In genomic region chr13:80235131-80235530, GRCh38 we compare ENCODE assay signal across 8 cellular contexts.
A peak's percentile ranks its signal among the peaks of the same experiment; 100 is the strongest.
DNase-seq lines count a peak whose midpoint lies in the region; ATAC-seq and TF ChIP-seq lines count a peak whose summit lies in the region.

No MANE protein-coding gene starts in this region.

- POLR2A ChIA-PET in HEK293 (lab: Yijun Ruan, JAX) = interaction anchor here (1.2 kb wide), 1 partner anchor 106 kb away, joined by 4 read pairs; the partner anchor contains the start of gene SPRY2

- no peak overlapping the region for H3K4me3 ChIP-seq in HEK293 (ENCODE audit: low read depth, low read length)

- no peaks in the 10 kb centered on the region for H3K4me1 Mint-ChIP-seq in T-helper 2 cell treated with Interferon-gamma antibody and Interleukin-4, amounts not matched to agents 5 μg/mL and 100 μg/mL, for 36 hours (ENCODE audit: low read depth)

- no peaks in the 10 kb centered on the region for H3K36me3 ChIP-seq in HEK293 (ENCODE audit: control insufficient read depth in 2 of 2, insufficient read depth in 1 of 2, low read length in 2 of 2)

- no peaks in the 10 kb centered on the region for H3K27me3 Mint-ChIP-seq in T-helper 2 cell treated with Interferon-gamma antibody and Interleukin-4, amounts not matched to agents 5 μg/mL and 100 μg/mL, for 36 hours (ENCODE audit: low read depth)

- no peak for TF ChIP-seq CTCF in HEK293 (tag by site-specific recombination; IDR thresholded peaks at IDR 0.05)

- H3K9me3 ChIP-seq in HEK293 (ENCODE audit: control insufficient read depth, insufficient read depth, low read depth, low read length) = no peaks in the 10 kb centered on the region

- no peaks in the 10 kb centered on the region for H3K36me3 Mint-ChIP-seq in T-helper 2 cell treated with Interferon-gamma antibody and Interleukin-4, amounts not matched to agents 5 μg/mL and 100 μg/mL, for 36 hours (ENCODE audit: low read depth)

- H3K4me1 ChIP-seq in HEK293 (ENCODE audit: control insufficient read depth, insufficient read depth, low read length) = no peaks in the 10 kb centered on the region

- CTCF ChIA-PET in HEK293 (lab: Yijun Ruan, JAX) = interaction anchor here (1.1 to 1.8 kb wide), 2 partner anchors 108 to 237 kb away, joined by 3 to 6 read pairs; no protein-coding TSS in a partner anchor

- no peak overlapping the region for H3K27ac ChIP-seq in HEK293 (ENCODE audit: extremely low read depth, low read depth, low read length)

- no peak overlapping the region for H3K4me3 Mint-ChIP-seq in T-helper 2 cell treated with Interferon-gamma antibody and Interleukin-4, amounts not matched to agents 5 μg/mL and 100 μg/mL, for 36 hours

- no peaks in the 10 kb centered on the region for H3K9me3 Mint-ChIP-seq in T-helper 2 cell treated with Interferon-gamma antibody and Interleukin-4, amounts not matched to agents 5 μg/mL and 100 μg/mL, for 36 hours

- no peak overlapping the region for H3K27ac Mint-ChIP-seq in T-helper 2 cell treated with Interferon-gamma antibody and Interleukin-4, amounts not matched to agents 5 μg/mL and 100 μg/mL, for 36 hours

- peak; percentile 63 for ATAC-seq in GM18499 (IDR thresholded peaks at IDR 0.05; ENCODE audit: insufficient read depth, unreplicated experiment)
- no peak for ATAC-seq in GM21515 (IDR thresholded peaks at IDR 0.05; ENCODE audit: unreplicated experiment)

- DNase-seq in NOMO-1 (lab: John Stamatoyannopoulos, UW; ENCODE audit: unreplicated experiment in 2 of 2) (peak; percentile 68 to 95), left kidney (ENCODE audit: low read depth, low spot score) (peak; percentile 55), NCI-H1092 (lab: John Stamatoyannopoulos, UW) (no peak), NCI-H524 (lab: John Stamatoyannopoulos, UW) (no peak)
- no peak for DNase-seq in T-helper 2 cell treated with Interferon-gamma antibody and Interleukin-4, amounts not matched to agents 5 μg/mL and 100 μg/mL, for 36 hours (ENCODE audit: low spot score)

TF ChIP-seq in HEK293, 187 proteins besides CTCF, POLR2A, EP300 and RAD21:
- TF ChIP-seq ZNF521 (tag by site-specific recombination; IDR thresholded peaks at IDR 0.05) (no peak), ZNF692 (tag by site-specific recombination; IDR thresholded peaks at IDR 0.05) (no peak), GLI4 (tag by site-specific recombination; IDR thresholded peaks at IDR 0.05) (no peak), ZNF658 (tag by site-specific recombination; IDR thresholded peaks at IDR 0.05) (no peak), ZNF23 (tag by site-specific recombination; IDR thresholded peaks at IDR 0.05; ENCODE audit: borderline replicate concordance) (no peak), SP7 (tag by site-specific recombination; IDR thresholded peaks at IDR 0.05) (peak; percentile 42; the same call in 1 of the 2 replicates), ZNF114 (tag by site-specific recombination; IDR thresholded peaks at IDR 0.05) (no peak), ZBTB10 (tag by site-specific recombination; IDR thresholded peaks at IDR 0.05) (no peak), ZNF18 (tag by site-specific recombination; IDR thresholded peaks at IDR 0.05) (no peak), PRDM6 (tag by site-specific recombination; IDR thresholded peaks at IDR 0.05) (peak; percentile 6; the same call in 1 of the 2 replicates), ZNF704 (tag by site-specific recombination; IDR thresholded peaks at IDR 0.05) (no peak), ZNF169 (tag by site-specific recombination; IDR thresholded peaks at IDR 0.05) (no peak), ZNF266 (tag by site-specific recombination; IDR thresholded peaks at IDR 0.05; ENCODE audit: low read depth) (no peak), ZNF354C (tag by site-specific recombination; IDR thresholded peaks at IDR 0.05; ENCODE audit: borderline replicate concordance, low read depth) (no peak), ZNF701 (tag by site-specific recombination; IDR thresholded peaks at IDR 0.05) (0 out of 2 replicates have a peak, but pooled peaks have one; percentile 51)
TF ChIP-seq in HEK293: peak in this region for 3.

Comparison
In these comparisons a context has a peak if more than half of its experiments do, and no peak if none do; other contexts are left out.
1. DNase-seq: peak in NOMO-1 (2 of 2) and left kidney (single experiment); none in NCI-H1092 (single experiment), T-helper 2 cell treated with Interferon-gamma antibody and Interleukin-4, amounts not matched to agents 5 μg/mL and 100 μg/mL, for 36 hours (single experiment) and NCI-H524 (0 of 2).